In genomic region chr3:17634964-17635363, GRCh38 we compare ENCODE assay signal across 21 cellular contexts.
DNase-seq lines count a peak whose midpoint lies in the region; ATAC-seq, FAIRE-seq and TF ChIP-seq lines count a peak whose summit lies in the region.
"Had no signal": no experiment of that assay in that cellular context is flagged by ENCODE, and none has a peak within 500 bp of the region (broad histone marks: within the 10 kb centered on the region; RNA-seq: fewer than 3 reads in every experiment).

No MANE protein-coding gene starts in this region.

- H3K18ac ChIP-seq in IMR-90 (ENCODE audit: low read depth, low read length), result no peak overlapping the region

- TF ChIP-seq POLR2A in IMR-90 (IDR thresholded peaks at IDR 0.05; ENCODE audit: low read depth, low read length) (no peak), K562 (conservative IDR thresholded peaks at IDR 0.05) (no peak), testis (IDR thresholded peaks at IDR 0.05) (no peak)

- H2AK5ac ChIP-seq in IMR-90 (ENCODE audit: low read depth, low read length), result peak overlapping the region; percentile 69; the same call in 1 of the 2 replicates

- no peak overlapping the region for H2BK15ac ChIP-seq in IMR-90 (ENCODE audit: low read depth, low read length)

- CTCF ChIA-PET in IMR-90 (lab: Yijun Ruan, JAX), result interaction anchor here (1.2 kb wide), 1 partner anchor 10 kb away, joined by 3 read pairs; no protein-coding TSS in a partner anchor
- CTCF ChIA-PET in K562 (lab: Yijun Ruan, JAX; ENCODE audit: low intra/inter-chr PET ratio), result no interaction called here

- TF ChIP-seq EP300 in K562 (IDR thresholded peaks at IDR 0.05; ENCODE audit: low read length), result no peak

- intact Hi-C loops in IMR-90 (cut with micrococcal nuclease), result no loop called here
- intact Hi-C loops in K562 (cut with micrococcal nuclease), result loop anchor here (5.0 kb wide), 1 partner anchor 107 kb away; the partner anchor contains the start of gene TBC1D5
- intact Hi-C loops in testis (cut with DNase I; ENCODE audit: low total_unique reads), result no loop called here
- intact Hi-C loops in left ventricle myocardium inferior (cut with micrococcal nuclease), result no loop called here

- dilution Hi-C loops in IMR-90 (cut with HindIII; ENCODE audit: low sequenced_read_pairs, unreplicated experiment), result no loop called here

- H2BK5ac ChIP-seq in IMR-90 (ENCODE audit: low read depth, low read length, poor library complexity, severe bottlenecking), result no peak overlapping the region

- H3K4ac ChIP-seq in IMR-90 (ENCODE audit: low read depth, low read length), result 0 out of 2 replicates have a peak overlapping the region, but pooled peaks have one; percentile 36

- POLR2A ChIA-PET in IMR-90 (lab: Charles Lee; ENCODE audit: unreplicated experiment) (no interaction called here), K562 (lab: Yijun Ruan, JAX) (no interaction called here)

- H3K9me1 ChIP-seq in IMR-90 (ENCODE audit: insufficient read depth, low read length) (no peaks in the 10 kb centered on the region), K562 (ENCODE audit: control insufficient read depth, insufficient read depth, low read length) (no peaks in the 10 kb centered on the region)

- H3K14ac ChIP-seq in IMR-90 (replicated peaks; ENCODE audit: low read depth, low read length), result no peak overlapping the region

- peaks cover 2% of the 10 kb centered on the region; the same call in 1 of the 2 replicates for H3K4me1 ChIP-seq in IMR-90 (ENCODE audit: control insufficient read depth, insufficient read depth, low read length)
- H3K4me1 ChIP-seq in K562 (replicated peaks in 1 of 2; ENCODE audit: control insufficient read depth in 2 of 2, insufficient read depth in 2 of 2, low read length in 2 of 2), result peaks cover 3 to 10% of the 10 kb centered on the region in 2 experiments; a peak in 4 of 5 replicates
- H3K4me1 ChIP-seq in testis, result no peaks in the 10 kb centered on the region
- H3K4me1 ChIP-seq in left ventricle myocardium inferior, result peaks cover 26% of the 10 kb centered on the region

- no peak for FAIRE-seq in K562 (lab: Jason Lieb, UNC)
- FAIRE-seq: A204.1 had no signal

- no peak overlapping the region for H4K91ac ChIP-seq in IMR-90 (ENCODE audit: insufficient read depth, low read depth, low read length)

- no peaks in the 10 kb centered on the region for H3K36me3 ChIP-seq in IMR-90 (ENCODE audit: control insufficient read depth, insufficient read depth, low read length)
- no peaks in the 10 kb centered on the region for H3K36me3 ChIP-seq in K562 (ENCODE audit: control insufficient read depth, insufficient read depth, low read length)
- H3K36me3 ChIP-seq in testis (ENCODE audit: low read depth, missing control alignments), result no peaks in the 10 kb centered on the region
- H3K36me3 ChIP-seq in left ventricle myocardium inferior, result no peaks in the 10 kb centered on the region
- H3K36me3 ChIP-seq: HAP-1 had no signal

- H3K27me3 ChIP-seq in IMR-90 (ENCODE audit: control insufficient read depth, insufficient read depth, low read length) (no peaks in the 10 kb centered on the region), K562 (ENCODE audit: control insufficient read depth in 2 of 2, insufficient read depth in 2 of 2, low read length in 2 of 2) (no peaks in the 10 kb centered on the region), testis (no peaks in the 10 kb centered on the region), left ventricle myocardium inferior (ENCODE audit: low read depth) (no peaks in the 10 kb centered on the region)

- H4K8ac ChIP-seq in IMR-90 (ENCODE audit: low read depth in 2 of 2, low read length in 2 of 2), result no peak overlapping the region

- H3K9ac ChIP-seq in IMR-90 (ENCODE audit: low read depth, low read length), result no peak overlapping the region
- H3K9ac ChIP-seq in K562 (ENCODE audit: insufficient read depth in 1 of 2, low read depth in 2 of 2, low read length in 2 of 2), result no peak overlapping the region

- TF ChIP-seq CTCF in IMR-90 (conservative IDR thresholded peaks at IDR 0.05; ENCODE audit: low read depth, low read length) (no peak), K562 (IDR thresholded peaks at IDR 0.05 in 2 of 3, conservative IDR thresholded peaks at IDR 0.05 in 1 of 3; ENCODE audit: insufficient read depth in 2 of 3, low read depth in 1 of 3, low read length in 3 of 3) (no peak), testis (IDR thresholded peaks at IDR 0.05) (no peak), left ventricle myocardium inferior (IDR thresholded peaks at IDR 0.05; ENCODE audit: borderline replicate concordance) (no peak)

- no peaks in the 10 kb centered on the region for H3K9me3 ChIP-seq in IMR-90 (ENCODE audit: control insufficient read depth, insufficient read depth, low read length)
- H3K9me3 ChIP-seq in K562 (replicated peaks; ENCODE audit: control insufficient read depth, insufficient read depth, low read depth, low read length), result no peaks in the 10 kb centered on the region
- no peaks in the 10 kb centered on the region for H3K9me3 ChIP-seq in testis
- no peaks in the 10 kb centered on the region for H3K9me3 ChIP-seq in left ventricle myocardium inferior (replicated peaks)
- H3K9me3 ChIP-seq: HAP-1 had no signal

- no peak for ATAC-seq in IMR-90 (ENCODE audit: low read depth)
- ATAC-seq in K562, result no peak
- no peak for ATAC-seq in HG02763 (IDR thresholded peaks at IDR 0.05; ENCODE audit: unreplicated experiment)
- ATAC-seq: SK-N-SH treated with all-trans-retinoic acid at 6 μM for 48 hours had no signal

- in situ Hi-C loops in Caki2 (cut with HindIII; ENCODE audit: low pct_unique_long_range_greater_than_20kb, low sequenced_read_pairs), result no loop called here
- in situ Hi-C loops in IMR-90 (cut with MboI; ENCODE audit: low sequenced_read_pairs), result loop anchor here (25.0 kb wide), 1 partner anchor 477 kb away; no protein-coding TSS in a partner anchor
- in situ Hi-C loops in K562 (cut with MboI), result loop anchor here (25.0 kb wide), 1 partner anchor 202 kb away; no protein-coding TSS in a partner anchor

- peak overlapping the region; percentile 43; the same call in 1 of the 2 replicates for H4K5ac ChIP-seq in IMR-90 (ENCODE audit: low read depth, low read length)

- H2BK20ac ChIP-seq in IMR-90 (ENCODE audit: low read depth, low read length), result no peak overlapping the region

- no peak overlapping the region for H3K4me2 ChIP-seq in IMR-90 (ENCODE audit: low read depth, low read length)
- no peak overlapping the region for H3K4me2 ChIP-seq in K562 (ENCODE audit: insufficient read depth, low read length)

- DNase-seq in Caki2 (ENCODE audit: low read depth) (peak; percentile 8), IMR-90 (no peak), K562 (ENCODE audit: extremely low read depth in 1 of 4, low spot score in 3 of 4) (no peak), testis (no peak), left ventricle myocardium inferior (no peak)
- DNase-seq in activated CD4-positive, alpha-beta T cell treated with anti-CD3 and anti-CD28 coated beads for 1 hour, result no peak
- DNase-seq: CD4-positive, CD25-positive, alpha-beta regulatory T cell; DMS79; Karpas-422; MV-4-11; NCI-H1105 treated with DMSO at 0.1 percent for 48 hours; NCI-H1694; NCI-H2107; NCI-H226; NCI-H510A treated with DMSO at 0.1 percent for 48 hours; NCI-H748 treated with DMSO at 0.1 percent for 48 hours; SIG-M5 had no signal

- no peak overlapping the region for H3K56ac ChIP-seq in IMR-90 (ENCODE audit: extremely low read depth, insufficient read depth, low read length)

- H3K79me2 ChIP-seq in K562 (ENCODE audit: control insufficient read depth, insufficient read depth, low read length), result no peaks in the 10 kb centered on the region

- no TSS peak for BruUV-seq in IMR-90 (replicated peaks; lab: Mats Ljungman, UMichigan)
- no TSS peak for BruUV-seq in K562 (replicated peaks; lab: Mats Ljungman, UMichigan)

- H2AFZ ChIP-seq in IMR-90 (replicated peaks; ENCODE audit: low read length, poor library complexity) (no peak overlapping the region), K562 (ENCODE audit: low read depth, low read length) (no peak overlapping the region)

- H2BK120ac ChIP-seq in IMR-90 (ENCODE audit: low read depth, low read length), result no peak overlapping the region; the same call in 1 of the 2 replicates

- H3K79me1 ChIP-seq in IMR-90 (ENCODE audit: low read depth in 1 of 2, low read length in 2 of 2), result peaks cover 2 to 12% of the 10 kb centered on the region in 2 experiments; a peak in 2 of 4 replicates

- no peak overlapping the region for H2AK9ac ChIP-seq in IMR-90 (replicated peaks; ENCODE audit: low read depth, low read length, poor library complexity)

- H3K4me3 ChIP-seq in IMR-90 (ENCODE audit: insufficient read depth, low read depth, low read length), result no peak overlapping the region
- H3K4me3 ChIP-seq in K562, result no peak overlapping the region
- no peak overlapping the region for H3K4me3 ChIP-seq in testis
- H3K4me3 ChIP-seq in left ventricle myocardium inferior, result no peak overlapping the region
- H3K4me3 ChIP-seq: HAP-1 had no signal

- no peak for TF ChIP-seq RAD21 in IMR-90 (IDR thresholded peaks at IDR 0.05; ENCODE audit: low read length)
- TF ChIP-seq RAD21 in K562 (CRISPR knock-in tag; conservative IDR thresholded peaks at IDR 0.05 in 1 of 2, IDR thresholded peaks at IDR 0.05 in 1 of 2), result no peak

- no peaks in the 10 kb centered on the region; the same call in 1 of the 2 replicates for H4K20me1 ChIP-seq in IMR-90 (ENCODE audit: insufficient read depth, low read length)
- H4K20me1 ChIP-seq in K562 (replicated peaks; ENCODE audit: control insufficient read depth, insufficient read depth, low read length), result no peaks in the 10 kb centered on the region

- H3K27ac ChIP-seq in IMR-90 (ENCODE audit: insufficient read depth, low read length), result no peak overlapping the region
- H3K27ac ChIP-seq in K562 (ENCODE audit: extremely low read depth, low read depth, low read length), result no peak overlapping the region
- peak overlapping the region; percentile 50 to 70 for H3K27ac ChIP-seq in testis
- H3K27ac ChIP-seq in left ventricle myocardium inferior (replicated peaks), result no peak overlapping the region

- no peak overlapping the region for H3K23ac ChIP-seq in IMR-90 (ENCODE audit: low read depth, low read length)

TF ChIP-seq in IMR-90, 13 proteins besides CTCF, POLR2A, EP300 and RAD21 (continues in another document):
- TF ChIP-seq CHD1 (IDR thresholded peaks at IDR 0.05; ENCODE audit: low read depth, low read length) (no peak), CEBPB (IDR thresholded peaks at IDR 0.05; ENCODE audit: low read depth, low read length) (no peak)

TF ChIP-seq in K562, 482 proteins besides CTCF, POLR2A, EP300 and RAD21 (continues in another document):
- TF ChIP-seq ZNF75A (CRISPR knock-in tag; IDR thresholded peaks at IDR 0.05) (no peak), C11orf30 (IDR thresholded peaks at IDR 0.05; ENCODE audit: low read depth) (peak; percentile 52), ZNF184 (CRISPR knock-in tag; IDR thresholded peaks at IDR 0.05) (peak; percentile 99), TRIM28 (IDR thresholded peaks at IDR 0.05) (peak; percentile 86), RBM17 (IDR thresholded peaks at IDR 0.05; ENCODE audit: borderline replicate concordance, low read depth, low read length) (no peak), PTRF (tag; IDR thresholded peaks at IDR 0.05) (no peak)

Comparison
In these comparisons a context has a peak if more than half of its experiments do, and no peak if none do; other contexts are left out.
1. H3K27ac ChIP-seq: peak in testis (2 of 2); none in IMR-90 (single experiment), K562 (single experiment) and left ventricle myocardium inferior (single experiment).